In genomic region chr1:181143081-181143859, GRCh38 we compare ENCODE assay signal across 7 cellular contexts.
"Had no signal": no experiment of that assay in that cellular context is flagged by ENCODE, and none has a peak within 500 bp of the region (broad histone marks: within the 10 kb centered on the region; RNA-seq: fewer than 3 reads in every experiment).

No MANE protein-coding gene starts in this region.

- H3K27me3 Mint-ChIP-seq: activated naive CD8-positive, alpha-beta T cell treated with anti-CD3 and anti-CD28 coated beads, Interleukin-2, amount 50 U/mL, for 24 hours had no signal

- FAIRE-seq: bronchial epithelial cell, islet of Langerhans had no signal

- H3K27ac ChIP-seq: suprapubic skin, upper lobe of right lung had no signal

- H3K27ac Mint-ChIP-seq: progenitor cell of endocrine pancreas had no signal

- H3K9me3 Mint-ChIP-seq: activated naive CD8-positive, alpha-beta T cell treated with anti-CD3 and anti-CD28 coated beads, Interleukin-2, amount 50 U/mL, for 24 hours; effector memory CD8-positive, alpha-beta T cell had no signal

- H3K36me3 ChIP-seq: suprapubic skin, upper lobe of right lung had no signal

- H3K9me3 ChIP-seq: suprapubic skin, upper lobe of right lung had no signal

- H3K4me3 Mint-ChIP-seq: effector memory CD8-positive, alpha-beta T cell had no signal

- H3K27me3 ChIP-seq: suprapubic skin, upper lobe of right lung had no signal
